32 cellular contexts compared by ENCODE assay signal in the genomic region with DNA sequence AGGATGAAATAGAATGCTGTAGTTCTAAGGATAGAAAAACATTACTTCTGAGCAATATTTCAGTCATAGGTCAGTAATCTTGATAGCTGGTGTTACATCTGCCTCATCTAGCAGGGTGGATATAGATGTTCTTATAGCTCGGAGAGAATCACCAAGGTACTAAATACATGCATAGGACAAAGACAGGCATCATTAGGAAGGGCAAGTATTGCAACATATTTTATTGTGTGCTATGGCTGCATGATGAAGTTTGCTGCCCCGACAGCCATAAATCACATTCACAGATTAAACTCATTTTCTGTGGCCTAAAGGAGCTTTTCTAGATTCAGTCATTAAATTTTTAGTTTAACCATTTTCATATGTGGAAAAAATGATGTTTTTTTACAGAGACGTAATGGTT.
"Had no signal": no experiment of that assay in that cellular context is flagged by ENCODE, and none has a peak within 500 bp of the region (broad histone marks: within the 10 kb centered on the region; RNA-seq: fewer than 3 reads in every experiment).

No MANE protein-coding gene starts in this region.

- H3K36me3 ChIP-seq: adrenal gland, esophagus muscularis mucosa, gastroesophageal sphincter had no signal

- H3K27ac Mint-ChIP-seq: activated CD4-positive, alpha-beta memory T cell treated with anti-CD3 and anti-CD28 coated beads for 36 hours; activated CD4-positive, alpha-beta T cell treated with anti-CD3 and anti-CD28 coated beads for 36 hours; activated CD4-positive, alpha-beta T cell treated with anti-CD3 and anti-CD28 coated beads, Interleukin-2, amount 10 ng/mL, durations not matched to agents 24 days and 14 days; activated CD8-positive, alpha-beta memory T cell treated with anti-CD3 and anti-CD28 coated beads, Interleukin-2, amount 10 ng/mL, durations not matched to agents 7 days and 5 days; activated CD8-positive, alpha-beta T cell treated with anti-CD3 and anti-CD28 coated beads, Interleukin-2, amount 10 ng/mL, durations not matched to agents 7 days and 5 days; activated naive CD4-positive, alpha-beta T cell treated with anti-CD3 and anti-CD28 coated beads for 36 hours; activated naive CD4-positive, alpha-beta T cell treated with anti-CD3 and anti-CD28 coated beads, Interleukin-2, amount 50 U/mL, for 24 hours; activated naive CD8-positive, alpha-beta T cell treated with anti-CD3 and anti-CD28 coated beads for 36 hours; activated naive CD8-positive, alpha-beta T cell treated with anti-CD3 and anti-CD28 coated beads, Interleukin-2, amount 50 U/mL, for 24 hours; activated T-helper 1 cell treated with anti-CD3 and anti-CD28 coated beads, Interleukin-12 subunit alpha, Interleukin-12 subunit beta, Interleukin-2, Interleukin-4 antibody, amounts not matched to agents 30 ng/mL and 10 ng/mL and 1 ng/mL, durations not matched to agents 14 hours and 24 hours and 36 hours; activated T-helper 2 cell treated with anti-CD3 and anti-CD28 coated beads, Interferon-gamma antibody, Interleukin-2, Interleukin-4, amounts not matched to agents 10 μg/mL and 5 μg/mL and 100 μg/mL, durations not matched to agents 14 hours and 24 hours and 36 hours had no signal

- H3K4me3 ChIP-seq: adrenal gland, body of pancreas, esophagus muscularis mucosa, gastroesophageal sphincter had no signal

- H3K4me3 Mint-ChIP-seq: activated CD4-positive, alpha-beta memory T cell treated with anti-CD3 and anti-CD28 coated beads for 36 hours; activated CD4-positive, alpha-beta T cell treated with anti-CD3 and anti-CD28 coated beads for 36 hours; activated CD4-positive, alpha-beta T cell treated with anti-CD3 and anti-CD28 coated beads, Interleukin-2, amount 10 ng/mL, durations not matched to agents 24 days and 14 days; activated CD8-positive, alpha-beta memory T cell treated with anti-CD3 and anti-CD28 coated beads, Interleukin-2, amount 10 ng/mL, durations not matched to agents 7 days and 5 days; activated CD8-positive, alpha-beta T cell treated with anti-CD3 and anti-CD28 coated beads, Interleukin-2, amount 10 ng/mL, durations not matched to agents 7 days and 5 days; activated naive CD4-positive, alpha-beta T cell treated with anti-CD3 and anti-CD28 coated beads for 36 hours; activated naive CD4-positive, alpha-beta T cell treated with anti-CD3 and anti-CD28 coated beads, Interleukin-2, amount 50 U/mL, for 24 hours; activated naive CD8-positive, alpha-beta T cell treated with anti-CD3 and anti-CD28 coated beads for 36 hours; activated naive CD8-positive, alpha-beta T cell treated with anti-CD3 and anti-CD28 coated beads, Interleukin-2, amount 50 U/mL, for 24 hours; activated T-helper 1 cell treated with anti-CD3 and anti-CD28 coated beads, Interleukin-12 subunit alpha, Interleukin-12 subunit beta, Interleukin-2, Interleukin-4 antibody, amounts not matched to agents 30 ng/mL and 10 ng/mL and 1 ng/mL, durations not matched to agents 14 hours and 24 hours and 36 hours; effector memory CD8-positive, alpha-beta T cell had no signal

- H3K4me1 ChIP-seq: adrenal gland, body of pancreas, esophagus muscularis mucosa, gastroesophageal sphincter had no signal

- H3K27me3 ChIP-seq: adrenal gland, body of pancreas, esophagus muscularis mucosa, gastroesophageal sphincter had no signal

- H3K9me3 Mint-ChIP-seq: activated CD4-positive, alpha-beta memory T cell treated with anti-CD3 and anti-CD28 coated beads for 36 hours; activated CD4-positive, alpha-beta T cell treated with anti-CD3 and anti-CD28 coated beads, Interleukin-2, amount 10 ng/mL, durations not matched to agents 24 days and 14 days; activated naive CD4-positive, alpha-beta T cell treated with anti-CD3 and anti-CD28 coated beads, Interleukin-2, amount 50 U/mL, for 24 hours; activated naive CD8-positive, alpha-beta T cell treated with anti-CD3 and anti-CD28 coated beads, Interleukin-2, amount 50 U/mL, for 24 hours; activated T-helper 1 cell treated with anti-CD3 and anti-CD28 coated beads, Interleukin-12 subunit alpha, Interleukin-12 subunit beta, Interleukin-2, Interleukin-4 antibody, amounts not matched to agents 30 ng/mL and 10 ng/mL and 1 ng/mL, durations not matched to agents 14 hours and 24 hours and 36 hours; activated T-helper 2 cell treated with anti-CD3 and anti-CD28 coated beads, Interferon-gamma antibody, Interleukin-2, Interleukin-4, amounts not matched to agents 10 μg/mL and 5 μg/mL and 100 μg/mL, durations not matched to agents 14 hours and 24 hours and 36 hours; effector memory CD8-positive, alpha-beta T cell had no signal

- H3K36me3 Mint-ChIP-seq: activated CD4-positive, alpha-beta memory T cell treated with anti-CD3 and anti-CD28 coated beads for 36 hours; activated CD8-positive, alpha-beta memory T cell treated with anti-CD3 and anti-CD28 coated beads, Interleukin-2, amount 10 ng/mL, durations not matched to agents 7 days and 5 days; activated naive CD4-positive, alpha-beta T cell treated with anti-CD3 and anti-CD28 coated beads, Interleukin-2, amount 50 U/mL, for 24 hours; activated naive CD8-positive, alpha-beta T cell treated with anti-CD3 and anti-CD28 coated beads for 36 hours had no signal

- DNase-seq: activated CD4-positive, alpha-beta memory T cell treated with anti-CD3 and anti-CD28 coated beads for 36 hours; activated CD4-positive, alpha-beta T cell treated with anti-CD3 and anti-CD28 coated beads for 36 hours; activated CD4-positive, alpha-beta T cell treated with anti-CD3 and anti-CD28 coated beads, Interleukin-2, amount 10 ng/mL, durations not matched to agents 24 days and 14 days; activated CD4-positive, CD25-positive, alpha-beta regulatory T cell; activated CD4-positive, CD25-positive, alpha-beta regulatory T cell treated with anti-CD3 and anti-CD28 coated beads, Interleukin-2, amount 50 U/mL, for 72 hours; activated CD8-positive, alpha-beta memory T cell treated with anti-CD3 and anti-CD28 coated beads, Interleukin-2, amount 10 ng/mL, durations not matched to agents 7 days and 5 days; activated CD8-positive, alpha-beta memory T cell treated with anti-CD3 and anti-CD28 coated beads, Interleukin-2, amount 50 U/mL, for 4 hours; activated CD8-positive, alpha-beta T cell treated with anti-CD3 and anti-CD28 coated beads, Interleukin-2, amount 10 ng/mL, durations not matched to agents 7 days and 5 days; activated effector memory CD4-positive, alpha-beta T cell treated with anti-CD3 and anti-CD28 coated beads, Interleukin-2, amount 50 U/mL, for 16 hours; activated naive CD4-positive, alpha-beta T cell treated with anti-CD3 and anti-CD28 coated beads for 36 hours; activated naive CD8-positive, alpha-beta T cell treated with anti-CD3 and anti-CD28 coated beads for 36 hours; activated naive CD8-positive, alpha-beta T cell treated with anti-CD3 and anti-CD28 coated beads, Interleukin-2, amount 50 U/mL, for 24 hours; activated T-cell treated with anti-CD3 and anti-CD28 coated beads, Interleukin-2, amount 50 U/mL, for 1 hour; activated T-cell treated with anti-CD3 and anti-CD28 coated beads, Interleukin-2, amount 50 U/mL, for 48 hours; adrenal gland; amygdala; aorta; body of pancreas; caudate nucleus; cortex of kidney; dermis blood vessel endothelial cell; effector CD4-positive, alpha-beta T cell; effector memory CD8-positive, alpha-beta T cell; erythroblast; foreskin melanocyte; T-helper 1 cell; T-helper 2 cell had no signal

- H3K9me3 ChIP-seq: adrenal gland, body of pancreas, gastroesophageal sphincter had no signal

- H3K27me3 Mint-ChIP-seq: activated CD4-positive, alpha-beta memory T cell treated with anti-CD3 and anti-CD28 coated beads for 36 hours; activated CD4-positive, alpha-beta T cell treated with anti-CD3 and anti-CD28 coated beads for 36 hours; activated CD4-positive, alpha-beta T cell treated with anti-CD3 and anti-CD28 coated beads, Interleukin-2, amount 10 ng/mL, durations not matched to agents 24 days and 14 days; activated CD8-positive, alpha-beta memory T cell treated with anti-CD3 and anti-CD28 coated beads, Interleukin-2, amount 10 ng/mL, durations not matched to agents 7 days and 5 days; activated naive CD4-positive, alpha-beta T cell treated with anti-CD3 and anti-CD28 coated beads, Interleukin-2, amount 50 U/mL, for 24 hours; activated naive CD8-positive, alpha-beta T cell treated with anti-CD3 and anti-CD28 coated beads for 36 hours; activated naive CD8-positive, alpha-beta T cell treated with anti-CD3 and anti-CD28 coated beads, Interleukin-2, amount 50 U/mL, for 24 hours; effector memory CD8-positive, alpha-beta T cell had no signal

- H3K4me1 Mint-ChIP-seq: activated CD4-positive, alpha-beta T cell treated with anti-CD3 and anti-CD28 coated beads for 36 hours; activated CD4-positive, alpha-beta T cell treated with anti-CD3 and anti-CD28 coated beads, Interleukin-2, amount 10 ng/mL, durations not matched to agents 24 days and 14 days; activated CD8-positive, alpha-beta memory T cell treated with anti-CD3 and anti-CD28 coated beads, Interleukin-2, amount 10 ng/mL, durations not matched to agents 7 days and 5 days had no signal

- H3K27ac ChIP-seq: adrenal gland, body of pancreas, esophagus muscularis mucosa, gastroesophageal sphincter had no signal

- ATAC-seq: activated CD4-positive, alpha-beta T cell treated with anti-CD3 and anti-CD28 coated beads for 36 hours; activated CD8-positive, alpha-beta memory T cell treated with anti-CD3 and anti-CD28 coated beads, Interleukin-2, amount 10 ng/mL, durations not matched to agents 7 days and 5 days; activated CD8-positive, alpha-beta T cell treated with anti-CD3 and anti-CD28 coated beads, Interleukin-2, amount 10 ng/mL, durations not matched to agents 7 days and 5 days; activated naive CD8-positive, alpha-beta T cell treated with anti-CD3 and anti-CD28 coated beads, Interleukin-2, amount 50 U/mL, for 24 hours; body of pancreas; effector memory CD8-positive, alpha-beta T cell; gastroesophageal sphincter had no signal
